In genomic region chr1:153532769-153533599, GRCh38 we compare ENCODE assay signal across 1 cellular context.
TF ChIP-seq lines count a peak whose summit lies in the region.

No MANE protein-coding gene starts in this region.

TF ChIP-seq in HepG2, 621 proteins besides CTCF, POLR2A, EP300 and RAD21 (continued from another document and continues in another):
- TF ChIP-seq ZNF407 (CRISPR knock-in tag; IDR thresholded peaks at IDR 0.05; ENCODE audit: not compliant biosample characterization) (no peak), ZNF143 (CRISPR knock-in tag; IDR thresholded peaks at IDR 0.05) (no peak), MBNL3 (CRISPR knock-in tag; conservative IDR thresholded peaks at IDR 0.05) (no peak), ZHX1 (CRISPR knock-in tag; IDR thresholded peaks at IDR 0.05; ENCODE audit: low read depth) (no peak), E2F5 (CRISPR knock-in tag; conservative IDR thresholded peaks at IDR 0.05) (no peak), ZNF598 (CRISPR knock-in tag; IDR thresholded peaks at IDR 0.05; ENCODE audit: borderline replicate concordance) (no peak), SSRP1 (CRISPR knock-in tag; IDR thresholded peaks at IDR 0.05) (no peak), ISL2 (CRISPR knock-in tag; IDR thresholded peaks at IDR 0.05) (no peak), AKAP8 (CRISPR knock-in tag; IDR thresholded peaks at IDR 0.05) (no peak), HNRNPL (IDR thresholded peaks at IDR 0.05; ENCODE audit: low read depth, low read length) (0 out of 2 replicates have a peak, but pooled peaks have one; percentile 64), ZNF749 (CRISPR knock-in tag; IDR thresholded peaks at IDR 0.05; ENCODE audit: borderline replicate concordance) (no peak), ZSCAN21 (CRISPR knock-in tag; IDR thresholded peaks at IDR 0.05; ENCODE audit: borderline replicate concordance) (no peak), SMARCC2 (IDR thresholded peaks at IDR 0.05) (no peak), ZNF343 (CRISPR knock-in tag; IDR thresholded peaks at IDR 0.05) (no peak), ZBTB8A (CRISPR knock-in tag; IDR thresholded peaks at IDR 0.05; ENCODE audit: borderline replicate concordance, low read depth) (no peak), SP5 (CRISPR knock-in tag; IDR thresholded peaks at IDR 0.05; ENCODE audit: borderline replicate concordance, low read depth) (peak; percentile 73), MAFK (conservative IDR thresholded peaks at IDR 0.05 in 1 of 2, IDR thresholded peaks at IDR 0.05 in 1 of 2; ENCODE audit: low read length in 2 of 2) (no peak), HMG20A (CRISPR knock-in tag; IDR thresholded peaks at IDR 0.05; ENCODE audit: borderline replicate concordance) (no peak), TFE3 (CRISPR knock-in tag; IDR thresholded peaks at IDR 0.05) (peak; percentile 7; the same call in 1 of the 2 replicates), ZNF263 (CRISPR knock-in tag; IDR thresholded peaks at IDR 0.05) (no peak), ZNF513 (CRISPR knock-in tag; conservative IDR thresholded peaks at IDR 0.05) (no peak), ZNF3 (CRISPR knock-in tag; IDR thresholded peaks at IDR 0.05) (no peak), RFXAP (CRISPR knock-in tag; IDR thresholded peaks at IDR 0.05; ENCODE audit: borderline replicate concordance) (no peak), REXO4 (CRISPR knock-in tag; IDR thresholded peaks at IDR 0.05; ENCODE audit: borderline replicate concordance) (no peak), NPAS2 (CRISPR knock-in tag; IDR thresholded peaks at IDR 0.05; ENCODE audit: borderline replicate concordance) (no peak), NR1H2 (CRISPR knock-in tag; IDR thresholded peaks at IDR 0.05; ENCODE audit: borderline replicate concordance, low read depth) (no peak), ZNF788 (CRISPR knock-in tag; IDR thresholded peaks at IDR 0.05; ENCODE audit: borderline replicate concordance) (no peak; the same call in 1 of the 2 replicates), ZBTB25 (CRISPR knock-in tag; IDR thresholded peaks at IDR 0.05) (no peak), MZF1 (CRISPR knock-in tag; IDR thresholded peaks at IDR 0.05; ENCODE audit: borderline replicate concordance) (no peak), ZNF280D (CRISPR knock-in tag; IDR thresholded peaks at IDR 0.05) (peak; percentile 11; the same call in 1 of the 2 replicates), MTF2 (CRISPR knock-in tag; IDR thresholded peaks at IDR 0.05; ENCODE audit: borderline replicate concordance) (no peak), POLR2AphosphoS5 (IDR thresholded peaks at IDR 0.05; ENCODE audit: low read depth, low read length) (no peak), ZNF468 (CRISPR knock-in tag; IDR thresholded peaks at IDR 0.05) (no peak), FIP1L1 (IDR thresholded peaks at IDR 0.05; ENCODE audit: borderline replicate concordance, insufficient read depth, low read depth, low read length) (no peak), NKX3-1 (CRISPR knock-in tag; IDR thresholded peaks at IDR 0.05) (no peak), FOXA1 (IDR thresholded peaks at IDR 0.05) (no peak), FOXA1 (CRISPR knock-in tag; IDR thresholded peaks at IDR 0.05) (peak; percentile 92), ZNF850 (CRISPR knock-in tag; conservative IDR thresholded peaks at IDR 0.05) (no peak), SIN3A (IDR thresholded peaks at IDR 0.05; ENCODE audit: borderline replicate concordance, low read depth, low read length) (0 out of 2 replicates have a peak, but pooled peaks have one; percentile 26), WIZ (CRISPR knock-in tag; IDR thresholded peaks at IDR 0.05) (no peak), ZNF17 (CRISPR knock-in tag; IDR thresholded peaks at IDR 0.05) (no peak), ZNF160 (CRISPR knock-in tag; IDR thresholded peaks at IDR 0.05) (no peak), BCL6 (CRISPR knock-in tag; IDR thresholded peaks at IDR 0.05) (peak; percentile 42; the same call in 1 of the 2 replicates), NFATC3 (CRISPR knock-in tag; IDR thresholded peaks at IDR 0.05) (no peak)
